In genomic region chr6:47749726-47750125, GRCh38 we compare ENCODE assay signal across 26 cellular contexts. TPM values are rescaled to one million over a fixed set of nuclear protein-coding genes. Genes with fewer than 3 reads are reported as not detected.
"Had no signal": no experiment of that assay in that cellular context is flagged by ENCODE, and none has a peak within 500 bp of the region (broad histone marks: within the 10 kb centered on the region; RNA-seq: fewer than 3 reads in every experiment).

No MANE protein-coding gene starts in this region.

- ATAC-seq: esophagus mucosa; gastrocnemius medialis; heart right ventricle; left lobe of liver; mucosa of descending colon; natural killer cell; sciatic nerve; stimulated activated naive B cell treated with anti-CD40 and anti-IgM and Interleukin-4, amounts not matched to agents 10 μg/mL and 1 μg/mL and 100 μg/mL, for 72 hours; stimulated activated naive CD8-positive, alpha-beta T cell treated with anti-CD3 and anti-CD28 coated beads, Interleukin-15, amount 100 ng/mL, for 72 hours had no signal

- DNase-seq: effector memory CD4-positive, alpha-beta T cell; gastrocnemius medialis; heart right ventricle; hypothalamus; mucosa of descending colon; natural killer cell; posterior cingulate gyrus; stimulated activated CD4-positive, alpha-beta T cell treated with anti-CD3 and anti-CD28 coated beads, Interleukin-2, amount 100 ng/mL, for 24 hours; stimulated activated CD4-positive, alpha-beta T cell treated with anti-CD3 and anti-CD28 coated beads, Interleukin-4, amount 100 ng/mL, for 4 hours; stimulated activated naive B cell treated with anti-CD40 and anti-IgM and Interleukin-4, amounts not matched to agents 10 μg/mL and 1 μg/mL and 100 μg/mL, for 72 hours; stimulated activated naive CD8-positive, alpha-beta T cell treated with anti-CD3 and anti-CD28 coated beads, Interleukin-15, amount 100 ng/mL, for 72 hours; transverse colon had no signal

- H3K27ac ChIP-seq: gastrocnemius medialis, heart right ventricle, thoracic aorta, transverse colon had no signal

- H3K4me3 Mint-ChIP-seq: natural killer cell; neural crest cell; stimulated activated naive B cell treated with anti-CD40 and anti-IgM and Interleukin-4, amounts not matched to agents 10 μg/mL and 1 μg/mL and 100 μg/mL, for 72 hours; stimulated activated naive CD8-positive, alpha-beta T cell treated with anti-CD3 and anti-CD28 coated beads, Interleukin-15, amount 100 ng/mL, for 72 hours had no signal

- H3K9me3 Mint-ChIP-seq: natural killer cell; stimulated activated naive CD8-positive, alpha-beta T cell treated with anti-CD3 and anti-CD28 coated beads, Interleukin-15, amount 100 ng/mL, for 72 hours had no signal

- H3K36me3 ChIP-seq: gastrocnemius medialis, heart right ventricle, thoracic aorta, transverse colon had no signal

- H3K36me3 Mint-ChIP-seq: natural killer cell; stimulated activated naive B cell treated with anti-CD40 and anti-IgM and Interleukin-4, amounts not matched to agents 10 μg/mL and 1 μg/mL and 100 μg/mL, for 72 hours had no signal

- H3K9me3 ChIP-seq: gastrocnemius medialis, mucosa of descending colon, thoracic aorta, transverse colon had no signal

- H3K27me3 ChIP-seq: gastrocnemius medialis, heart right ventricle, transverse colon had no signal

- H3K4me1 Mint-ChIP-seq: natural killer cell; neural crest cell; stimulated activated naive B cell treated with anti-CD40 and anti-IgM and Interleukin-4, amounts not matched to agents 10 μg/mL and 1 μg/mL and 100 μg/mL, for 72 hours had no signal

- H3K4me1 ChIP-seq: gastrocnemius medialis, heart right ventricle, transverse colon had no signal

- H3K27ac Mint-ChIP-seq: natural killer cell; stimulated activated naive B cell treated with anti-CD40 and anti-IgM and Interleukin-4, amounts not matched to agents 10 μg/mL and 1 μg/mL and 100 μg/mL, for 72 hours; stimulated activated naive CD8-positive, alpha-beta T cell treated with anti-CD3 and anti-CD28 coated beads, Interleukin-15, amount 100 ng/mL, for 72 hours had no signal

- FAIRE-seq: endometrium, islet of Langerhans had no signal

- H3K4me3 ChIP-seq: gastrocnemius medialis, heart right ventricle, mucosa of descending colon, thoracic aorta, transverse colon had no signal

RNA-seq across cellular contexts. Expression of gene OPN5, which starts 32.1 kb away (rescaled TPM):
- total RNA-seq: esophagus mucosa, fibroblast of lung, gastrocnemius medialis, left lobe of liver, lower leg skin, mucosa of descending colon, natural killer cell, neural crest cell, osteocyte, pulmonary artery endothelial cell, sciatic nerve, skeletal muscle tissue, subcutaneous adipose tissue, thoracic aorta, transverse colon, ureter had no signal
- polyA plus RNA-seq: fibroblast of lung had no signal

RNA-seq across cellular contexts. Expression of gene ADGRF4, which starts 51.3 kb away (rescaled TPM):
- total RNA-seq: fibroblast of lung, left lobe of liver, natural killer cell, neural crest cell, osteocyte, pulmonary artery endothelial cell, sciatic nerve, skeletal muscle tissue, thoracic aorta had no signal
- polyA plus RNA-seq: fibroblast of lung had no signal
